In genomic region chr6:157823523-157824370, GRCh38 we compare ENCODE assay signal across 8 cellular contexts. TPM values are rescaled to one million over a fixed set of nuclear protein-coding genes. Genes with fewer than 3 reads are reported as not detected.
DNase-seq lines count a peak whose midpoint lies in the region; ATAC-seq and TF ChIP-seq lines count a peak whose summit lies in the region.

No MANE protein-coding gene starts in this region.

- peak; percentile 56 for ATAC-seq in HG02884 (IDR thresholded peaks at IDR 0.05; ENCODE audit: unreplicated experiment)
- ATAC-seq in naive B cell (ENCODE audit: low read depth in 2 of 2), result peak; percentile 68 to 71

- peak overlapping the region; percentile 92 to 97 (median 95) for H3K4me3 Mint-ChIP-seq in naive B cell

- no peaks in the 10 kb centered on the region for H3K9me3 Mint-ChIP-seq in naive B cell

- H3K27ac Mint-ChIP-seq in naive B cell, result peak overlapping the region; percentile 99 to 100 (median 99)

- DNase-seq in NCI-H1105 treated with DMSO at 0.1 percent for 48 hours (lab: John Stamatoyannopoulos, UW), result peak; percentile 44
- no peak for DNase-seq in NCI-H1105 (lab: John Stamatoyannopoulos, UW)
- peak; percentile 59 for DNase-seq in NCI-H748 (lab: John Stamatoyannopoulos, UW; ENCODE audit: unreplicated experiment)
- DNase-seq in activated T-cell treated with anti-CD3 and anti-CD28 coated beads for 24 hours (ENCODE audit: low read depth), result peak; percentile 76
- DNase-seq in erythroblast (lab: John Stamatoyannopoulos, UW), result peak; percentile 89 to 91
- peak; percentile 91 for DNase-seq in naive B cell
- DNase-seq in stimulated activated naive CD4-positive, alpha-beta T cell (lab: John Stamatoyannopoulos, UW), result peak; percentile 79 to 90 (median 84)

- peaks cover 0 to 6% of the 10 kb centered on the region in 2 donors for H3K36me3 Mint-ChIP-seq in naive B cell

- H3K4me1 Mint-ChIP-seq in naive B cell, result peaks cover 24 to 43% (median 28%) of the 10 kb centered on the region in 3 donors

- H3K27me3 Mint-ChIP-seq in naive B cell, result no peaks in the 10 kb centered on the region

- peak; percentile 89 for TF ChIP-seq POLR2A in erythroblast (IDR thresholded peaks at IDR 0.05; ENCODE audit: low read length)

RNA-seq across cellular contexts. Expression of gene SNX9, which starts 0.7 kb away (rescaled TPM):
- 10 to 100 TPM; 19.7 to 28.3 (median 25.7) TPM for polyA plus RNA-seq in naive B cell (ENCODE audit: low read depth in 6 of 6)
